Comparison of ENCODE assay signal across 8 cellular contexts in the genomic region with DNA sequence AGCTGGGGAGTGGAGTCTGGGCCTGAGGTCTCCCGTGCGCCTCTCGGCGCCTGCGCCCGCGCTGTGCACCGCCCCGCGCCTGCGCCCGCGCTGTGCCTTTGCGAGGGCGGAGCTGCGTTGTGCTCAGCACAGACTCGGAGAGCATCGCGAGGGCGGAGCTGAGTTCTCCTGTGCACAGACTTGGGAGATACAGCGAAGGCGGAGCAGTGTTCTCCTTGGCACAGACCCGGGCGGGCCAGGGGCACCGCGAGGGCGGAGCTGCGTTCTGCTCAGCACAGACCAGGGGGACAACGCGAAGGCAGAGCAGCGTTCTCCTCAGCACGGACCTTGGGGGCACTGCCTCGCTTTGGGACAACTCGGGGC.
DNase-seq lines count a peak whose midpoint lies in the region; ATAC-seq and TF ChIP-seq lines count a peak whose summit lies in the region.
"Not testable (repeated sequence)": the region's sequence is repeated elsewhere in the genome, so short reads cannot be mapped to it uniquely, and the experiment has no call there.

No MANE protein-coding gene starts in this region.

- not testable (repeated sequence) for H3K4me1 ChIP-seq in esophagus (ENCODE audit: control insufficient read depth in 2 of 2, insufficient read depth in 2 of 2, low read length in 1 of 2); skeletal muscle satellite cell (ENCODE audit: control insufficient read depth, insufficient read depth, low read length)

- H3K9ac ChIP-seq in skeletal muscle satellite cell (ENCODE audit: low read depth, low read length), result peak overlapping the region; percentile 74

- peak; percentile 25 for DNase-seq in AG10803 (ENCODE audit: low read depth)
- peak; percentile 82 for DNase-seq in NB4 (ENCODE audit: low read depth)
- peak; percentile 16 to 18 for DNase-seq in activated T-cell treated with anti-CD3 and anti-CD28 coated beads, Interleukin-2, amount 50 U/mL, for 48 hours
- peak; percentile 64 for DNase-seq in left lobe of liver (ENCODE audit: low spot score)

- peak overlapping the region; percentile 81 for H3K4me2 ChIP-seq in skeletal muscle satellite cell (ENCODE audit: low read length)

- not testable (repeated sequence) for TF ChIP-seq CTCF in AG10803 (conservative IDR thresholded peaks at IDR 0.05; ENCODE audit: low read length); NB4 (IDR thresholded peaks at IDR 0.05; ENCODE audit: low read depth, low read length)

- H3K27ac ChIP-seq in esophagus (ENCODE audit: low read depth in 2 of 2, low read length in 1 of 2), result not testable (repeated sequence)

- peak; percentile 15 for TF ChIP-seq POLR2A in NB4 (IDR thresholded peaks at IDR 0.05; ENCODE audit: extremely low read depth, insufficient read length)

- H3K36me3 ChIP-seq in esophagus (ENCODE audit: control insufficient read depth in 2 of 2, insufficient read depth in 2 of 2, low read length in 1 of 2); skeletal muscle satellite cell (ENCODE audit: insufficient read depth, low read length): not testable (repeated sequence)

- H3K27me3 ChIP-seq in esophagus (ENCODE audit: control insufficient read depth in 1 of 2, insufficient read depth in 2 of 2, low read length in 2 of 2); skeletal muscle satellite cell (ENCODE audit: control insufficient read depth, insufficient read depth, low read length): not testable (repeated sequence)

- peak overlapping the region; percentile 63 for H3K4me3 ChIP-seq in AG10803 (ENCODE audit: low read length)
- peak overlapping the region; percentile 50 for H3K4me3 ChIP-seq in NB4 (ENCODE audit: low read depth, low read length)
- peak overlapping the region; percentile 40 to 44 for H3K4me3 ChIP-seq in esophagus (ENCODE audit: low read depth in 1 of 2, low read length in 2 of 2)
- peak overlapping the region; percentile 67 for H3K4me3 ChIP-seq in skeletal muscle satellite cell (ENCODE audit: low read length)

- WGBS in esophagus, 2 donors, result 5 to 6% methylated on average over 15 to 27 of the region's 34 CpGs

- ATAC-seq in GM19328 (IDR thresholded peaks at IDR 0.05; ENCODE audit: unreplicated experiment) (peak; percentile 100), HG02885 (IDR thresholded peaks at IDR 0.05; ENCODE audit: poor library complexity, unreplicated experiment) (peak; percentile 100), left lobe of liver (peak; percentile 100)

- H3K9me3 ChIP-seq in esophagus (ENCODE audit: control insufficient read depth in 2 of 2, insufficient read depth in 1 of 2, low read depth in 1 of 2, low read length in 1 of 2); skeletal muscle satellite cell (replicated peaks; ENCODE audit: low read length): not testable (repeated sequence)

Comparison
In these comparisons a context has a peak if more than half of its experiments do, and no peak if none do; other contexts are left out.
1. DNase-seq: peak in every context shown above with its lines; median percentile 82 in NB4; 64 in left lobe of liver; 25 in AG10803; 17 in activated T-cell treated with anti-CD3 and anti-CD28 coated beads, Interleukin-2, amount 50 U/mL, for 48 hours.